In genomic region chr11:78800756-78801155, GRCh38 we compare ENCODE assay signal across 15 cellular contexts.
DNase-seq lines count a peak whose midpoint lies in the region; ATAC-seq and TF ChIP-seq lines count a peak whose summit lies in the region.
"Had no signal": no experiment of that assay in that cellular context is flagged by ENCODE, and none has a peak within 500 bp of the region (broad histone marks: within the 10 kb centered on the region; RNA-seq: fewer than 3 reads in every experiment).

No MANE protein-coding gene starts in this region.

- peak overlapping the region; percentile 66 to 79 (median 76) for H3K27ac ChIP-seq in transverse colon
- H3K27ac ChIP-seq: 22Rv1 had no signal

- peaks cover 12 to 43% (median 17%) of the 10 kb centered on the region in 4 donors for H3K4me1 ChIP-seq in transverse colon

- no peaks in the 10 kb centered on the region for H3K27me3 ChIP-seq in transverse colon

- no peaks in the 10 kb centered on the region for H3K9me3 ChIP-seq in transverse colon

- H3K4me3 Mint-ChIP-seq in nephron = no peak overlapping the region
- H3K4me3 Mint-ChIP-seq: activated naive CD4-positive, alpha-beta T cell treated with anti-CD3 and anti-CD28 coated beads, Interleukin-2, amount 50 U/mL, for 24 hours; stimulated activated memory B cell treated with anti-CD40 and anti-IgM and Interleukin-4, amounts not matched to agents 10 μg/mL and 1 μg/mL and 100 μg/mL, for 72 hours had no signal

- H3K4me1 Mint-ChIP-seq in nephron = peaks cover 56% of the 10 kb centered on the region
- H3K4me1 Mint-ChIP-seq: activated naive CD4-positive, alpha-beta T cell treated with anti-CD3 and anti-CD28 coated beads, Interleukin-2, amount 50 U/mL, for 24 hours; stimulated activated memory B cell treated with anti-CD40 and anti-IgM and Interleukin-4, amounts not matched to agents 10 μg/mL and 1 μg/mL and 100 μg/mL, for 72 hours had no signal

- TF ChIP-seq CTCF in nephron (IDR thresholded peaks at IDR 0.05; ENCODE audit: unreplicated experiment in 3 of 3) (no peak), transverse colon (IDR thresholded peaks at IDR 0.05) (no peak)

- no peaks in the 10 kb centered on the region for H3K9me3 Mint-ChIP-seq in nephron
- H3K9me3 Mint-ChIP-seq: activated naive CD4-positive, alpha-beta T cell treated with anti-CD3 and anti-CD28 coated beads, Interleukin-2, amount 50 U/mL, for 24 hours; stimulated activated memory B cell treated with anti-CD40 and anti-IgM and Interleukin-4, amounts not matched to agents 10 μg/mL and 1 μg/mL and 100 μg/mL, for 72 hours had no signal

- H3K36me3 ChIP-seq in transverse colon = no peaks in the 10 kb centered on the region

- DNase-seq in DMS53 (lab: John Stamatoyannopoulos, UW) (peak; percentile 54), DMS53 treated with DMSO at 0.1 percent for 48 hours (lab: John Stamatoyannopoulos, UW; ENCODE audit: unreplicated experiment) (no peak), dermis blood vessel endothelial cell (peak; percentile 7), transverse colon (no peak), NCI-H510A treated with DMSO at 0.1 percent for 48 hours (lab: John Stamatoyannopoulos, UW) (no peak), HuH-7.5 (ENCODE audit: low spot score) (no peak)
- DNase-seq: activated CD4-positive, CD25-positive, alpha-beta regulatory T cell; activated CD8-positive, alpha-beta memory T cell treated with anti-CD3 and anti-CD28 coated beads, Interleukin-2, amount 50 U/mL, for 4 hours; MM.1S; stimulated activated CD4-positive, alpha-beta T cell treated with anti-CD3 and anti-CD28 coated beads, Interleukin-4, amount 100 ng/mL, for 4 hours had no signal

- WGBS in transverse colon (ENCODE audit: low coverage in 1 of 2), 2 donors = 88 to 93% methylated on average over 2 of the region's 2 CpGs

- no peak for TF ChIP-seq EP300 in transverse colon (IDR thresholded peaks at IDR 0.05; ENCODE audit: low read depth)

- in situ Hi-C loops in transverse colon (cut with MboI; ENCODE audit: low pct_ligation_motif_present in 1 of 4, low pct_unique_long_range_greater_than_20kb in 1 of 4, low sequenced_read_pairs in 3 of 4) = no loop called here

- intact Hi-C loops in transverse colon (cut with DNase I; ENCODE audit: low total_unique reads) = loop anchor here (5.0 kb wide), 1 partner anchor 147 kb away; no protein-coding TSS in a partner anchor

- H3K4me3 ChIP-seq in transverse colon = no peak overlapping the region

- TF ChIP-seq POLR2A in transverse colon (IDR thresholded peaks at IDR 0.05) = no peak

- ATAC-seq in GM21423 (IDR thresholded peaks at IDR 0.05; ENCODE audit: unreplicated experiment) = no peak
- ATAC-seq: stimulated activated memory B cell treated with anti-CD40 and anti-IgM and Interleukin-4, amounts not matched to agents 10 μg/mL and 1 μg/mL and 100 μg/mL, for 72 hours had no signal

- H3K27ac Mint-ChIP-seq in nephron = peak overlapping the region; percentile 71 to 74 (median 71)
- H3K27ac Mint-ChIP-seq: activated naive CD4-positive, alpha-beta T cell treated with anti-CD3 and anti-CD28 coated beads, Interleukin-2, amount 50 U/mL, for 24 hours; stimulated activated memory B cell treated with anti-CD40 and anti-IgM and Interleukin-4, amounts not matched to agents 10 μg/mL and 1 μg/mL and 100 μg/mL, for 72 hours had no signal

- H3K36me3 Mint-ChIP-seq in nephron (ENCODE audit: low read depth) = peaks cover 49% of the 10 kb centered on the region
- H3K36me3 Mint-ChIP-seq: activated naive CD4-positive, alpha-beta T cell treated with anti-CD3 and anti-CD28 coated beads, Interleukin-2, amount 50 U/mL, for 24 hours; stimulated activated memory B cell treated with anti-CD40 and anti-IgM and Interleukin-4, amounts not matched to agents 10 μg/mL and 1 μg/mL and 100 μg/mL, for 72 hours had no signal

- H3K27me3 Mint-ChIP-seq in nephron (ENCODE audit: low read depth) = no peaks in the 10 kb centered on the region
- H3K27me3 Mint-ChIP-seq: activated naive CD4-positive, alpha-beta T cell treated with anti-CD3 and anti-CD28 coated beads, Interleukin-2, amount 50 U/mL, for 24 hours; stimulated activated memory B cell treated with anti-CD40 and anti-IgM and Interleukin-4, amounts not matched to agents 10 μg/mL and 1 μg/mL and 100 μg/mL, for 72 hours had no signal

Comparison
In these comparisons a context has a peak if more than half of its experiments do, and no peak if none do; other contexts are left out.
1. DNase-seq: peak in DMS53 (single experiment) and dermis blood vessel endothelial cell (single experiment); none in DMS53 treated with DMSO at 0.1 percent for 48 hours (single experiment), transverse colon (single experiment), NCI-H510A treated with DMSO at 0.1 percent for 48 hours (single experiment) and HuH-7.5 (single experiment).